Comparison of ENCODE assay signal across 1 cellular context in genomic region chr9:128419061-128419925, GRCh38.
TF ChIP-seq lines count a peak whose summit lies in the region.

No MANE protein-coding gene starts in this region.

TF ChIP-seq in SK-N-SH treated with all-trans-retinoic acid at 6 μM for 48 hours, 23 proteins besides CTCF, POLR2A, EP300 and RAD21 (continued from another document):
- TF ChIP-seq POU6F1 (CRISPR knock-in tag; IDR thresholded peaks at IDR 0.05; ENCODE audit: borderline replicate concordance, low read depth) (no peak), CREB5 (CRISPR knock-in tag; IDR thresholded peaks at IDR 0.05; ENCODE audit: low read depth) (no peak)
